20 cellular contexts compared by ENCODE assay signal in the genomic region with DNA sequence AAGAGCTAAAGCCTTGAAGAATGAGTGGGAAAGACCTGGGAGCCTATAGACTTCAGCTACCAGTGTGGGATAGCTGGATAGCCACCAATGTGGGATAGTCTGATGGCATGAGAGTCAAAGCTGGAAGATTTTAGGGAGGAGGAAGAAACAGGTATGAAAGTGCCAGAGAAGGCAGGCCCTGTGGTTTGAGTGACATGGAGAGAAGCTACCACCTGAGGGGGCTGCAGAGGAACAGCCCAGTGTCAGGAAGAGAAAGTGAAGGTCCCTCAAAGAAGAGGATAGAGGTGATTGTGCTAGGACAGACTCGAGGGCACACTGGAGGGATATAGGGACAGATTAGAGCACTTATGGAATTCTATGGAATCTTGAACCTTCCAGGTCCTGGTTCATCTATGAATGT. TPM values are rescaled to one million over a fixed set of nuclear protein-coding genes. Genes with fewer than 3 reads are reported as not detected.
DNase-seq lines count a peak whose midpoint lies in the region; ATAC-seq, FAIRE-seq and TF ChIP-seq lines count a peak whose summit lies in the region.
"Had no signal": no experiment of that assay in that cellular context is flagged by ENCODE, and none has a peak within 500 bp of the region (broad histone marks: within the 10 kb centered on the region; RNA-seq: fewer than 3 reads in every experiment).

No MANE protein-coding gene starts in this region.

- BruUV-seq in HepG2 (replicated peaks; lab: Mats Ljungman, UMichigan) = no TSS peak

- POLR2A ChIA-PET in HepG2 (lab: Yijun Ruan, JAX) = no interaction called here

- no peak overlapping the region for H3K4me2 ChIP-seq in HepG2 (ENCODE audit: low read depth, low read length)

- H3K9me3 Mint-ChIP-seq in immature natural killer cell = no peaks in the 10 kb centered on the region

- peak; percentile 47 for ATAC-seq in HepG2
- no peak for ATAC-seq in right lobe of liver
- ATAC-seq in GM19467 (IDR thresholded peaks at IDR 0.05; ENCODE audit: unreplicated experiment) = no peak
- ATAC-seq in HG02970 (IDR thresholded peaks at IDR 0.05; ENCODE audit: low FRiP score, unreplicated experiment) = no peak

- TF ChIP-seq POLR2A in HepG2 (IDR thresholded peaks at IDR 0.05; ENCODE audit: insufficient read depth in 1 of 2, low read depth in 2 of 2, low read length in 2 of 2) (no peak), right lobe of liver (IDR thresholded peaks at IDR 0.05) (no peak)

- peaks cover 0 to 1% (median under 1%) of the 10 kb centered on the region in 3 donors for H3K36me3 Mint-ChIP-seq in immature natural killer cell

- CTCF ChIA-PET in HepG2 (lab: Yijun Ruan, JAX; ENCODE audit: low intra/inter-chr PET ratio, low total read pairs) = no interaction called here

- H3K4me3 Mint-ChIP-seq in immature natural killer cell = no peak overlapping the region

- H3K79me2 ChIP-seq in HepG2 (ENCODE audit: insufficient read depth, low read length) = no peaks in the 10 kb centered on the region

- no peak overlapping the region for H3K27ac Mint-ChIP-seq in immature natural killer cell

- TF ChIP-seq RAD21 in HepG2 (CRISPR knock-in tag; IDR thresholded peaks at IDR 0.05) = no peak

- no peak overlapping the region for H3K9ac ChIP-seq in HepG2 (ENCODE audit: insufficient read depth, low read depth, low read length)

- H3K4me1 Mint-ChIP-seq in immature natural killer cell = no peaks in the 10 kb centered on the region

- no peak for FAIRE-seq in HepG2 (lab: Jason Lieb, UNC)

- H4K20me1 ChIP-seq in HepG2 (ENCODE audit: insufficient read depth, low read length) = no peaks in the 10 kb centered on the region

- TF ChIP-seq EP300 in HepG2 (IDR thresholded peaks at IDR 0.05; ENCODE audit: low read depth in 2 of 2, low read length in 2 of 2) (no peak), HepG2 (CRISPR knock-in tag; IDR thresholded peaks at IDR 0.05; ENCODE audit: borderline replicate concordance) (no peak)

- no peak overlapping the region for H3K27ac ChIP-seq in HepG2 (ENCODE audit: extremely low read length, insufficient read depth, low read length)
- no peak overlapping the region for H3K27ac ChIP-seq in right lobe of liver
- H3K27ac ChIP-seq in ascending aorta = no peak overlapping the region
- H3K27ac ChIP-seq: HL-60, RWPE1, SJCRH30 had no signal

- H2AFZ ChIP-seq in HepG2 (ENCODE audit: low read length) = no peak overlapping the region

- H3K27me3 ChIP-seq in HepG2 (ENCODE audit: control insufficient read depth in 1 of 2, insufficient read depth in 2 of 2, low read length in 2 of 2) (peaks cover 0 to 10% of the 10 kb centered on the region in 2 experiments; a peak in 3 of 5 replicates), right lobe of liver (peaks cover 9 to 10% of the 10 kb centered on the region in 2 donors), ascending aorta (no peaks in the 10 kb centered on the region)
- H3K27me3 ChIP-seq: MG63 had no signal

- in situ Hi-C loops in HepG2 (cut with HindIII; ENCODE audit: extremely low pct_ligation_motif_present, low pct_unique_long_range_greater_than_20kb) = no loop called here

- H3K36me3 ChIP-seq in HepG2 (replicated peaks in 1 of 2; ENCODE audit: control insufficient read depth in 1 of 2, insufficient read depth in 2 of 2, low read length in 2 of 2) (no peaks in the 10 kb centered on the region), right lobe of liver (no peaks in the 10 kb centered on the region), ascending aorta (no peaks in the 10 kb centered on the region)
- H3K36me3 ChIP-seq: MG63, SJCRH30 had no signal

- WGBS in HepG2 (ENCODE audit: low lambda C conversion rate) = 0% methylated on average over 1 of the region's 1 CpG
- WGBS in right lobe of liver (ENCODE audit: insufficient coverage, low coverage, low lambda C conversion rate, missing lambda C conversion rate) = 0% methylated on average over 1 of the region's 1 CpG

- H3K4me1 ChIP-seq in HepG2 (ENCODE audit: insufficient read depth, low read length) = no peaks in the 10 kb centered on the region
- H3K4me1 ChIP-seq in right lobe of liver = no peaks in the 10 kb centered on the region
- H3K4me1 ChIP-seq in ascending aorta = no peaks in the 10 kb centered on the region

- no peak for TF ChIP-seq CTCF in HepG2 (CRISPR knock-in tag; IDR thresholded peaks at IDR 0.05)
- no peak for TF ChIP-seq CTCF in right lobe of liver (IDR thresholded peaks at IDR 0.05)
- TF ChIP-seq CTCF in epithelial cell of proximal tubule (conservative IDR thresholded peaks at IDR 0.05; ENCODE audit: low read depth, low read length) = peak; percentile 21
- no peak for TF ChIP-seq CTCF in ascending aorta (IDR thresholded peaks at IDR 0.05)

- peaks cover 8 to 30% (median 11%) of the 10 kb centered on the region in 3 donors for H3K27me3 Mint-ChIP-seq in immature natural killer cell (ENCODE audit: low read depth in 3 of 3)

- intact Hi-C loops in HepG2 (cut with micrococcal nuclease; ENCODE audit: unreplicated experiment) (no loop called here), right lobe of liver (cut with DNase I) (no loop called here), ascending aorta (cut with DNase I) (no loop called here)

- no peak for DNase-seq in HepG2 (ENCODE audit: low spot score)
- no peak for DNase-seq in right lobe of liver
- DNase-seq in NAMALWA (ENCODE audit: low spot score) = peak; percentile 22
- DNase-seq in epithelial cell of proximal tubule (ENCODE audit: low read depth) = no peak
- DNase-seq in ascending aorta (ENCODE audit: low spot score in 2 of 2) = no peak
- DNase-seq in immature natural killer cell = no peak
- DNase-seq: 8988T, C1 segment of cervical spinal cord, COR-L47, DMS53, KG1, MG63, NCI-H1930, NCI-H2171 treated with DMSO at 0.1 percent for 48 hours, SJCRH30 had no signal

- H3K9me3 ChIP-seq in HepG2 (ENCODE audit: low read length) (no peaks in the 10 kb centered on the region), right lobe of liver (no peaks in the 10 kb centered on the region), ascending aorta (no peaks in the 10 kb centered on the region)
- H3K9me3 ChIP-seq: MG63, SJCRH30 had no signal

- H3K4me3 ChIP-seq in HepG2 (replicated peaks in 1 of 3; ENCODE audit: insufficient read depth in 1 of 3, low read depth in 2 of 3, low read length in 3 of 3) (no peak overlapping the region), right lobe of liver (no peak overlapping the region), epithelial cell of proximal tubule (ENCODE audit: low read depth, low read length) (no peak overlapping the region), ascending aorta (no peak overlapping the region)
- H3K4me3 ChIP-seq: MG63, SJCRH30 had no signal

TF ChIP-seq in HepG2, 621 proteins besides CTCF, POLR2A, EP300 and RAD21 (continues in another document):
- no peak for TF ChIP-seq ZNF354B (CRISPR knock-in tag; IDR thresholded peaks at IDR 0.05)
- TF ChIP-seq, protein P1, sequence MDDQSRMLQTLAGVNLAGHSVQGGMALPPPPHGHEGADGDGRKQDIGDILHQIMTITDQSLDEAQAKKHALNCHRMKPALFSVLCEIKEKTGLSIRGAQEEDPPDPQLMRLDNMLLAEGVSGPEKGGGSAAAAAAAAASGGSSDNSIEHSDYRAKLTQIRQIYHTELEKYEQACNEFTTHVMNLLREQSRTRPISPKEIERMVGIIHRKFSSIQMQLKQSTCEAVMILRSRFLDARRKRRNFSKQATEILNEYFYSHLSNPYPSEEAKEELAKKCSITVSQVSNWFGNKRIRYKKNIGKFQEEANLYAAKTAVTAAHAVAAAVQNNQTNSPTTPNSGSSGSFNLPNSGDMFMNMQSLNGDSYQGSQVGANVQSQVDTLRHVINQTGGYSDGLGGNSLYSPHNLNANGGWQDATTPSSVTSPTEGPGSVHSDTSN (CRISPR knock-in tag; IDR thresholded peaks at IDR 0.05; ENCODE audit: borderline replicate concordance) = no peak
- no peak for TF ChIP-seq RARA (CRISPR knock-in tag; IDR thresholded peaks at IDR 0.05)
- TF ChIP-seq, protein P2, sequence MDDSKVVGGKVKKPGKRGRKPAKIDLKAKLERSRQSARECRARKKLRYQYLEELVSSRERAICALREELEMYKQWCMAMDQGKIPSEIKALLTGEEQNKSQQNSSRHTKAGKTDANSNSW (CRISPR knock-in tag; IDR thresholded peaks at IDR 0.05; ENCODE audit: borderline replicate concordance) = no peak
- no peak for TF ChIP-seq HES4 (CRISPR knock-in tag; IDR thresholded peaks at IDR 0.05; ENCODE audit: borderline replicate concordance)
- no peak for TF ChIP-seq ZFP41 (CRISPR knock-in tag; IDR thresholded peaks at IDR 0.05; ENCODE audit: borderline replicate concordance)
- TF ChIP-seq KAT8 (CRISPR knock-in tag; IDR thresholded peaks at IDR 0.05) = no peak
- no peak for TF ChIP-seq CREB1 (IDR thresholded peaks at IDR 0.05)
- TF ChIP-seq CREB1 (CRISPR knock-in tag; IDR thresholded peaks at IDR 0.05) = no peak

RNA-seq across cellular contexts. Expression of a gene that starts 23.1 kb away (rescaled TPM):
- total RNA-seq in HepG2 (2016; rRNA removed; fragmentation: Illumina TruSeq; extraction: Trizol) (0.15 TPM in 1 of 2 replicates, not detected in the other), right lobe of liver (not detected), epithelial cell of proximal tubule (0.36 TPM in 1 of 2 replicates, not detected in the other), ascending aorta (not detected)
- 0.20 TPM in 1 of 2 replicates, not detected in the other for total RNA-seq in HepG2 (2016; cell fraction: cytosol; rRNA removed; fragmentation: Illumina TruSeq; extraction: Trizol; ENCODE audit: low read depth)
- total RNA-seq in HepG2 (2016; cell fraction: insoluble cytoplasmic fraction; rRNA removed; fragmentation: Illumina TruSeq; extraction: Trizol) = 0.15 TPM in 1 of 2 replicates, not detected in the other
- 0.19 and 0.21 TPM in 2 replicates for total RNA-seq in HepG2 (2016; cell fraction: membrane; rRNA removed; fragmentation: Illumina TruSeq; extraction: Trizol)
- 0.28 TPM in 1 of 2 replicates, not detected in the other for total RNA-seq in HepG2 (2016; cell fraction: nucleus; rRNA removed; fragmentation: Illumina TruSeq; extraction: Trizol)
- polyA plus RNA-seq in HepG2 (2011; rRNA removed) (0.67 and 1.1 TPM in 2 replicates), immature natural killer cell (not detected)
- 0.79 and 0.93 TPM in 2 replicates for polyA plus RNA-seq in HepG2 (2011; cell fraction: cytosol; rRNA removed)
- 2.4 and 2.6 TPM in 2 replicates for polyA plus RNA-seq in HepG2 (2011; cell fraction: nucleus; rRNA removed)
- 0.09 and 0.31 TPM in 2 replicates for polyA plus RNA-seq in HepG2 (2012)
- 0.29 TPM in 1 of 2 replicates, not detected in the other for polyA plus RNA-seq in HepG2 (2016; cell fraction: cytosol; fragmentation: Illumina TruSeq; extraction: Trizol; ENCODE audit: low read depth)
- polyA plus RNA-seq in HepG2 (2016; cell fraction: insoluble cytoplasmic fraction; fragmentation: Illumina TruSeq; extraction: Trizol; ENCODE audit: low read depth) = 0.34 TPM in 1 of 2 replicates, not detected in the other
- polyA plus RNA-seq in HepG2 (2016; cell fraction: membrane; fragmentation: Illumina TruSeq; extraction: Trizol; ENCODE audit: low read depth) = 0.21 TPM in 1 of 2 replicates, not detected in the other
- polyA plus RNA-seq in HepG2 (2016; cell fraction: nucleus; fragmentation: Illumina TruSeq; extraction: Trizol; ENCODE audit: insufficient read depth, low read depth) = 0.31 and 0.36 TPM in 2 replicates
- polyA minus RNA-seq in HepG2 (2011; rRNA and poly(A)+ RNA removed; ENCODE audit: low replicate concordance) = 2.3 and 18.4 TPM in 2 replicates
- polyA minus RNA-seq in HepG2 (2011; cell fraction: cytosol; rRNA and poly(A)+ RNA removed) = 0.69 TPM in 1 of 2 replicates, not detected in the other
- 1.5 and 2.3 TPM in 2 replicates for polyA minus RNA-seq in HepG2 (2011; cell fraction: nucleus; rRNA and poly(A)+ RNA removed)
- total RNA-seq: OCI-LY7 had no signal
